16 cellular contexts compared by ENCODE assay signal in the genomic region with DNA sequence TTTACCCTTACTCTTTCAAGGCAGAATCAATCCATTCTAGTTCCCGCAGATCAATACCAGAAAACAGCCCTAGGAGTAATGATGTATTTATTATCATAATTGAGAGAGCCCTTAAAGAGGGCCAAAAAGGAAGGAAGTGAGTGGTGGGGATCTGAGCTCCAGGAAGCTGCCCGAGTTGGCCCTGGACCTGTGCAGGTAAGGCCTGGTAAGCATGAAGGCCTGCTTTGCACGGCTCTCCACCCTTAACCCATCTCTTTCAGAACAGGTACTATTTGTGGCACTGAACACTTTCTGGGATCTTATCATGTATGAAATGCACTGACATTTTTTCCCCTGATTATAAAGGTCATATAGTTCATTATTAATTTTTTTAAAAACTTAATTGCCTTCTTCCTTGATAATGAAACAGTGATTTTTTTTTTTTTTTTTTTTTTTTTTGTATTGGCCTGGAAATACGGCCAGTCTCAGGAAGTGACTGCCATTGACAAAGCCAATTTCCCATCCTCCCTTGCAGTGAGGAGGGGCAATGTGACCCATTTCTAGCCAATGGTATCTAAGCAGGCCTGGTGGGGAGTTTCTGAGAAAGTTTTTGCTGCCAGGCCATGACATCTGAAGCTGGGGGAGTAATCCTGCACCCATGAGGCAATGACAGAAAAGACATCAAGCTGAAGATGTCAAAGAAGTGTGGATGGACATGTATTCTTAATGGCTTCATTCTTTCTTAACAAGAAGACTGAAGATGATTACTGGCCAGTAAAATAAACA. TPM values are rescaled to one million over a fixed set of nuclear protein-coding genes. Genes with fewer than 3 reads are reported as not detected.
A peak's percentile ranks its signal among the peaks of the same experiment; 100 is the strongest.
DNase-seq lines count a peak whose midpoint lies in the region; ATAC-seq and TF ChIP-seq lines count a peak whose summit lies in the region.
"Had no signal": no experiment of that assay in that cellular context is flagged by ENCODE, and none has a peak within 500 bp of the region (broad histone marks: within the 10 kb centered on the region; RNA-seq: fewer than 3 reads in every experiment).

No MANE protein-coding gene starts in this region.

- H3F3A ChIP-seq in GM23248 (ENCODE audit: insufficient read depth): peaks cover 3% of the 10 kb centered on the region; the same call in 1 of the 2 replicates

- H3K27me3 Mint-ChIP-seq in CD4-positive, alpha-beta T cell: no peaks in the 10 kb centered on the region
- H3K27me3 Mint-ChIP-seq in nephron progenitor cell (ENCODE audit: low read depth, poor library complexity): peaks cover 1% of the 10 kb centered on the region
- no peaks in the 10 kb centered on the region for H3K27me3 Mint-ChIP-seq in MCF 10A (ENCODE audit: insufficient read depth, unreplicated experiment)

- WGBS in GM23248 (ENCODE audit: low coverage in 1 of 2, low lambda C conversion rate in 2 of 2, missing lambda C conversion rate in 2 of 2), 2 experiments: 74 to 80% methylated on average over 4 of the region's 4 CpGs

- POLR2A ChIA-PET in CD4-positive, alpha-beta T cell (lab: Charles Lee): no interaction called here
- POLR2A ChIA-PET in MCF 10A (lab: Yijun Ruan, JAX): no interaction called here

- in situ Hi-C loops in GM23248 (cut with MboI): no loop called here

- no peaks in the 10 kb centered on the region for H3K36me3 ChIP-seq in GM23248 (ENCODE audit: low read depth)
- H3K36me3 ChIP-seq: heart right ventricle, thyroid gland had no signal

- no peak overlapping the region for H3K27ac ChIP-seq in CD4-positive, alpha-beta T cell (ENCODE audit: low read depth, low read length)
- H3K27ac ChIP-seq in GM23248: no peak overlapping the region
- peak overlapping the region; percentile 78 for H3K27ac ChIP-seq in caudate nucleus (ENCODE audit: low read depth, low read length)
- H3K27ac ChIP-seq: coronary artery, heart right ventricle, thyroid gland had no signal

- H3K4me3 Mint-ChIP-seq in CD4-positive, alpha-beta T cell: no peak overlapping the region
- H3K4me3 Mint-ChIP-seq in nephron progenitor cell (no peak overlapping the region), MCF 10A (ENCODE audit: unreplicated experiment) (no peak overlapping the region)

- no peaks in the 10 kb centered on the region for H3K4me1 ChIP-seq in GM23248 (ENCODE audit: insufficient read depth)
- H3K4me1 ChIP-seq: thyroid gland had no signal

- no peak for TF ChIP-seq CTCF in CD4-positive, alpha-beta T cell (IDR thresholded peaks at IDR 0.05)
- no peak for TF ChIP-seq CTCF in nephron progenitor cell (IDR thresholded peaks at IDR 0.05)
- TF ChIP-seq CTCF in MCF 10A (IDR thresholded peaks at IDR 0.05; ENCODE audit: unreplicated experiment): no peak

- H3K36me3 Mint-ChIP-seq in CD4-positive, alpha-beta T cell (ENCODE audit: low read depth): no peaks in the 10 kb centered on the region
- H3K36me3 Mint-ChIP-seq in nephron progenitor cell (ENCODE audit: low read depth): peaks cover 6% of the 10 kb centered on the region
- H3K36me3 Mint-ChIP-seq in MCF 10A (ENCODE audit: insufficient read depth, unreplicated experiment): no peaks in the 10 kb centered on the region

- no peak overlapping the region for H3K4me2 ChIP-seq in GM23248 (ENCODE audit: unreplicated experiment)

- no peaks in the 10 kb centered on the region for H3K9me2 ChIP-seq in GM23248 (ENCODE audit: insufficient read depth)

- BruUV-seq in MCF 10A (replicated peaks; lab: Mats Ljungman, UMichigan): no TSS peak

- H3K27ac Mint-ChIP-seq in CD4-positive, alpha-beta T cell: no peak overlapping the region
- H3K27ac Mint-ChIP-seq in nephron progenitor cell (peak overlapping the region; percentile 70), MCF 10A (ENCODE audit: low read depth, unreplicated experiment) (no peak overlapping the region)

- H3K9ac ChIP-seq in GM23248: no peak overlapping the region

- H3K9me3 Mint-ChIP-seq in CD4-positive, alpha-beta T cell: peaks cover 2% of the 10 kb centered on the region
- peaks cover 26% of the 10 kb centered on the region for H3K9me3 Mint-ChIP-seq in nephron progenitor cell
- no peaks in the 10 kb centered on the region for H3K9me3 Mint-ChIP-seq in MCF 10A (ENCODE audit: unreplicated experiment)

- CTCF ChIA-PET in CD4-positive, alpha-beta T cell (lab: Charles Lee): interaction anchor here (1.2 to 1.7 kb wide), 2 partner anchors 17 to 171 kb away, joined by 3 to 4 read pairs; no protein-coding TSS in a partner anchor
- CTCF ChIA-PET in MCF 10A (lab: Yijun Ruan, JAX): no interaction called here

- H3K4me3 ChIP-seq in GM23248: no peak overlapping the region
- H3K4me3 ChIP-seq: coronary artery, heart right ventricle, thyroid gland had no signal

- H4K20me1 ChIP-seq in GM23248 (ENCODE audit: insufficient read depth): no peaks in the 10 kb centered on the region

- H3K27me3 ChIP-seq in CD4-positive, alpha-beta T cell (ENCODE audit: control insufficient read depth, insufficient read depth, low read length): no peaks in the 10 kb centered on the region
- no peaks in the 10 kb centered on the region for H3K27me3 ChIP-seq in GM23248 (replicated peaks; ENCODE audit: insufficient read depth)
- H3K27me3 ChIP-seq: heart right ventricle, thyroid gland had no signal

- ATAC-seq in CD4-positive, alpha-beta T cell (ENCODE audit: poor library complexity): peak; percentile 29
- ATAC-seq in GM21576 (IDR thresholded peaks at IDR 0.05; ENCODE audit: unreplicated experiment): no peak

- intact Hi-C loops in CD4-positive, alpha-beta T cell (cut with DNase I, micrococcal nuclease): no loop called here
- intact Hi-C loops in MCF 10A (cut with micrococcal nuclease): no loop called here

- no peaks in the 10 kb centered on the region for H3K79me2 ChIP-seq in GM23248 (ENCODE audit: insufficient read depth)

- no peaks in the 10 kb centered on the region for H3K9me3 ChIP-seq in CD4-positive, alpha-beta T cell (ENCODE audit: control insufficient read depth, low read length)
- no peaks in the 10 kb centered on the region for H3K9me3 ChIP-seq in GM23248 (ENCODE audit: low read depth)
- H3K9me3 ChIP-seq: thyroid gland had no signal

- DNase-seq in CD4-positive, alpha-beta T cell: no peak
- peak; percentile 16 for DNase-seq in GM23248
- no peak for DNase-seq in caudate nucleus (lab: John Stamatoyannopoulos, UW)
- DNase-seq in nephron progenitor cell: no peak
- no peak for DNase-seq in activated CD4-positive, CD25-positive, alpha-beta regulatory T cell (lab: John Stamatoyannopoulos, UW)
- DNase-seq in MCF 10A (ENCODE audit: unreplicated experiment): no peak
- DNase-seq: activated T-cell treated with anti-CD3 and anti-CD28 coated beads, Interleukin-2, amount 50 U/mL, for 48 hours; DMS53; GF-D8; heart right ventricle; NCI-H1930; NCI-H345; right cardiac atrium; thyroid gland had no signal

- no peak overlapping the region for H2AFZ ChIP-seq in GM23248

- peaks cover 16% of the 10 kb centered on the region for H3K4me1 Mint-ChIP-seq in CD4-positive, alpha-beta T cell (ENCODE audit: low read depth)
- H3K4me1 Mint-ChIP-seq in nephron progenitor cell (peaks cover 16% of the 10 kb centered on the region), MCF 10A (ENCODE audit: insufficient read depth, unreplicated experiment) (no peaks in the 10 kb centered on the region)

RNA-seq across cellular contexts. Expression of gene MVB12B, which starts 6.3 kb away (rescaled TPM):
- total RNA-seq in CD4-positive, alpha-beta T cell: 10 to 100 TPM; 14.3 to 15.3 TPM
- 5.5 and 8.3 TPM in 2 replicates for total RNA-seq in GM23248 (2014; rRNA removed; shearing (Covaris generic))
- polyA plus RNA-seq in GM23248 (2016; fragmentation: Nextera tagmentation; extraction: Ambion mirVana): 2.4 and 2.9 TPM in 2 replicates
- 4.1 and 5.5 TPM in 2 replicates for total RNA-seq in MCF 10A (2022)
